In the genomic region with DNA sequence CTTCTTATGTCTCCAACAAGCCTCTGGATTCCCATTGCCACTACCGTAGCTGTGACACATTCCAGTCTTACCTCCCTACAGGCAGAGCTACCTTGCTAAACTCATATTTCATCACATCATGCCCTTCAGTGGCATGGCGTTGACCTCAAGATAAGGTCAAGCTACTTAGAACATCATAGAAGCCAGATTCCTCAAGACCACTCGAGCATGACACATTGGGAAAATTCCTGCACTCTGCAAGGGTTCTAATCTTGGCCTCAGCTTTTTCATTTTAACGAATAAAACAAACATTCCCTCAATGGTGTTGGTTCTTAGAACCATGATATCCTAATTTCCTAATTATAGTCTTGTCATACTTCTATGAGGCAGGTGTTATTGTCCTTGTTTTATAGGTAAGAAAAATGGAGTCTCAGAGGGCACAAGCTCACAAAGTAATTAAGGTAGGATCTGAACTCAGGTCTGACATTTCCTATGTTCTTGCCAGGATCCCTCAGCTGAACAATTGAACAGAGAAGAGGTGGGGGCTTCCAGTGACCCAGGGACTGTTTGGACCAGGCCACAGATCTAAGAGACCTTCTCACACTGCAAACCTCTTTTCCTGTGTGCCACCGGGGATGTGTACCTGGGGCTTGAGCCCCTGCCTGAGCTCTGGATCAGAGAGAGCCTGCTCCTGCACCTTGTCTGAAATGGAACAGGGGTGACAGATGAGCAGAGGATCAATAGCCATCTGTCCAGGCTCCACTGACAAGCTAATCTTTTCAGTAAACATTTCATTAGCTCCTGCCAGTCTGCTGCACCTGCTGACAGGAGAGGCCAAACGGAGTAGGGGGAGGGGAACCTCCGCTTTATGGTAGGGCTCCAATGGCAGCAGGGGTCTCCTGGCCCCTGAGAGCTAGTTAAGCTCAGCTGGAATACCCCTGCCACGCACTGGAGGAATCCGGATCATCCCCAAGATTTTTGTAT, we compare ENCODE assay signal across 12 cellular contexts. TPM values are rescaled to one million over a fixed set of nuclear protein-coding genes. Genes with fewer than 3 reads are reported as not detected.
DNase-seq lines count a peak whose midpoint lies in the region; ATAC-seq, FAIRE-seq and TF ChIP-seq lines count a peak whose summit lies in the region.
"Had no signal": no experiment of that assay in that cellular context is flagged by ENCODE, and none has a peak within 500 bp of the region (broad histone marks: within the 10 kb centered on the region; RNA-seq: fewer than 3 reads in every experiment).

No MANE protein-coding gene starts in this region.

- no peak overlapping the region for H2BK20ac ChIP-seq in H1 (ENCODE audit: low read length)

- H2BK12ac ChIP-seq in H1 (ENCODE audit: low read depth, low read length): no peak overlapping the region

- no peak overlapping the region for H3K9ac ChIP-seq in H1 (replicated peaks in 1 of 4; ENCODE audit: extremely low read depth in 1 of 4, low read depth in 3 of 4, low read length in 3 of 4)

- H4K8ac ChIP-seq in H1 (ENCODE audit: extremely low read depth, insufficient read depth, low read length): no peak overlapping the region

- FAIRE-seq in H1 (lab: Jason Lieb, UNC): peak; percentile 42

- no peak for TF ChIP-seq RAD21 in H1 (IDR thresholded peaks at IDR 0.05 in 1 of 2, conservative IDR thresholded peaks at IDR 0.05 in 1 of 2; ENCODE audit: low read depth in 2 of 2, low read length in 2 of 2)

- TF ChIP-seq EP300 in H1 (IDR thresholded peaks at IDR 0.05; ENCODE audit: borderline replicate concordance in 1 of 2, low read depth in 2 of 2, low read length in 2 of 2): no peak

- H3K27me3 ChIP-seq in H1 (replicated peaks in 1 of 4; ENCODE audit: control insufficient read depth in 3 of 4, extremely low read depth in 1 of 4, insufficient read depth in 3 of 4, low read length in 3 of 4) (no peaks in the 10 kb centered on the region; a peak in 1 of 7 replicates), osteoblast (ENCODE audit: insufficient read depth, low read length) (peaks cover 35% of the 10 kb centered on the region), adrenal gland (no peaks in the 10 kb centered on the region)

- peaks cover 0 to 2% of the 10 kb centered on the region in 2 donors for H3K27me3 Mint-ChIP-seq in natural killer cell treated with Interleukin-12 subunit alpha and Interleukin-12 subunit beta and Interleukin-15 and Interleukin-18, amount 100 ng/mL, for 72 hours
- peaks cover 0 to 6% of the 10 kb centered on the region in 2 donors for H3K27me3 Mint-ChIP-seq in natural killer cell (ENCODE audit: low read depth in 2 of 2)
- H3K27me3 Mint-ChIP-seq in chondrocyte (ENCODE audit: low read depth): peaks cover 22% of the 10 kb centered on the region

- H3K36me3 ChIP-seq in H1 (ENCODE audit: control insufficient read depth in 2 of 4, insufficient read depth in 4 of 4, low read length in 3 of 4): no peaks in the 10 kb centered on the region
- H3K36me3 ChIP-seq in osteoblast (ENCODE audit: insufficient read depth, low read length): no peaks in the 10 kb centered on the region
- no peaks in the 10 kb centered on the region for H3K36me3 ChIP-seq in adrenal gland (replicated peaks in 1 of 2)
- H3K36me3 ChIP-seq: left lung had no signal

- no peak overlapping the region for H2BK120ac ChIP-seq in H1 (replicated peaks; ENCODE audit: low read depth, low read length)

- H3K79me1 ChIP-seq in H1 (ENCODE audit: low read depth, low read length): no peaks in the 10 kb centered on the region

- H3K4ac ChIP-seq in H1 (replicated peaks; ENCODE audit: insufficient read length, low read depth, low read length): no peak overlapping the region

- H2AFZ ChIP-seq in H1 (ENCODE audit: low read length) (no peak overlapping the region), osteoblast (ENCODE audit: low read length) (no peak overlapping the region)

- H3K27ac ChIP-seq in H1 (ENCODE audit: low read depth, low read length) (no peak overlapping the region), osteoblast (ENCODE audit: low read depth, low read length) (no peak overlapping the region), adrenal gland (no peak overlapping the region)
- H3K27ac ChIP-seq: left lung, SK-N-MC had no signal

- no peak overlapping the region; the same call in 1 of the 2 replicates for H3K18ac ChIP-seq in H1 (ENCODE audit: extremely low read depth, low read length)

- H2BK15ac ChIP-seq in H1 (ENCODE audit: low read length): no peak overlapping the region

- 60% methylated on average over 9 of the region's 9 CpGs; no CpG with 5 or more reads in 1 of the 2 experiments for WGBS in H1 (ENCODE audit: extremely low coverage in 1 of 2, insufficient coverage in 1 of 2, insufficient read length in 1 of 2, insufficient replicate concordance in 2 of 2, low coverage in 1 of 2, low lambda C conversion rate in 2 of 2, missing lambda C conversion rate in 1 of 2), 2 experiments
- 85 to 91% (median 89%) methylated on average over 8 to 9 of the region's 9 CpGs for WGBS in adrenal gland, 4 donors

- no peak overlapping the region for H4K5ac ChIP-seq in H1 (ENCODE audit: insufficient read length, low read depth, low read length)

- H4K20me1 ChIP-seq in H1 (replicated peaks in 1 of 2; ENCODE audit: control insufficient read depth in 1 of 2, insufficient read depth in 2 of 2, low read length in 2 of 2) (no peaks in the 10 kb centered on the region), osteoblast (ENCODE audit: insufficient read depth, low read length) (no peaks in the 10 kb centered on the region)

- H3K23me2 ChIP-seq in H1 (ENCODE audit: low read depth, low read length): peaks cover 4% of the 10 kb centered on the region; the same call in 1 of the 2 replicates

- TF ChIP-seq POLR2A in H1 (IDR thresholded peaks at IDR 0.05; ENCODE audit: control extremely low read depth in 1 of 2, low read depth in 2 of 2, low read length in 2 of 2): no peak
- TF ChIP-seq POLR2A in adrenal gland (IDR thresholded peaks at IDR 0.05): no peak

- no peaks in the 10 kb centered on the region for H3K36me3 Mint-ChIP-seq in natural killer cell treated with Interleukin-12 subunit alpha and Interleukin-12 subunit beta and Interleukin-15 and Interleukin-18, amount 100 ng/mL, for 72 hours
- no peaks in the 10 kb centered on the region for H3K36me3 Mint-ChIP-seq in natural killer cell
- H3K36me3 Mint-ChIP-seq in chondrocyte (ENCODE audit: low read depth): no peaks in the 10 kb centered on the region

- POLR2A ChIA-PET in H1 (lab: Charles Lee; ENCODE audit: partially characterized antibody): interaction anchor here (0.8 kb wide), 1 partner anchor 49 kb away, joined by 5 read pairs; the partner anchor contains the start of genes ALG2 and SEC61B

- no peak overlapping the region for H2AK5ac ChIP-seq in H1 (ENCODE audit: low read depth, low read length)

- H3K4me1 Mint-ChIP-seq in natural killer cell treated with Interleukin-12 subunit alpha and Interleukin-12 subunit beta and Interleukin-15 and Interleukin-18, amount 100 ng/mL, for 72 hours (ENCODE audit: low read depth in 2 of 2): peaks cover 45 to 56% of the 10 kb centered on the region in 2 donors
- H3K4me1 Mint-ChIP-seq in natural killer cell (peaks cover 8 to 11% of the 10 kb centered on the region in 2 donors), chondrocyte (ENCODE audit: low read depth) (peaks cover 2% of the 10 kb centered on the region)

- H3K4me1 ChIP-seq in H1 (replicated peaks in 1 of 4; ENCODE audit: control insufficient read depth in 3 of 4, insufficient read depth in 4 of 4, low read length in 3 of 4) (peaks cover 9 to 29% (median 18%) of the 10 kb centered on the region in 4 experiments), osteoblast (ENCODE audit: insufficient read depth, low read length) (no peaks in the 10 kb centered on the region), adrenal gland (replicated peaks in 1 of 2) (no peaks in the 10 kb centered on the region)
- H3K4me1 ChIP-seq: left lung had no signal

- H3K4me3 Mint-ChIP-seq in natural killer cell treated with Interleukin-12 subunit alpha and Interleukin-12 subunit beta and Interleukin-15 and Interleukin-18, amount 100 ng/mL, for 72 hours: no peak overlapping the region
- H3K4me3 Mint-ChIP-seq in natural killer cell (no peak overlapping the region), chondrocyte (ENCODE audit: unreplicated experiment) (no peak overlapping the region)
- H3K4me3 Mint-ChIP-seq: activated T-cell treated with anti-CD3 and anti-CD28 coated beads, Interleukin-2, amount 50 U/mL, for 4 hours had no signal

- H3K4me2 ChIP-seq in H1 (ENCODE audit: insufficient read depth in 1 of 2, low read depth in 2 of 2, low read length in 2 of 2) (0 out of 4 replicates have a peak overlapping the region, but pooled peaks of 1 of the 2 experiments have one; percentile 4), osteoblast (ENCODE audit: insufficient read depth, low read length) (no peak overlapping the region)

- no peak overlapping the region for H3K23ac ChIP-seq in H1 (ENCODE audit: insufficient read length)

- peak overlapping the region; percentile 3 to 13 for H3K27ac Mint-ChIP-seq in natural killer cell treated with Interleukin-12 subunit alpha and Interleukin-12 subunit beta and Interleukin-15 and Interleukin-18, amount 100 ng/mL, for 72 hours
- H3K27ac Mint-ChIP-seq in natural killer cell (no peak overlapping the region), chondrocyte (ENCODE audit: unreplicated experiment) (no peak overlapping the region)

- no peak for DNase-seq in natural killer cell treated with Interleukin-12 subunit alpha and Interleukin-12 subunit beta and Interleukin-15 and Interleukin-18, amount 100 ng/mL, for 72 hours (ENCODE audit: low spot score)
- DNase-seq in natural killer cell: no peak
- peak; percentile 74 for DNase-seq in NCI-H345 (lab: John Stamatoyannopoulos, UW)
- no peak for DNase-seq in H1 (ENCODE audit: low read depth in 1 of 2, low spot score in 2 of 2)
- no peak for DNase-seq in pons (ENCODE audit: low spot score)
- DNase-seq in chondrocyte (ENCODE audit: low spot score): no peak
- no peak for DNase-seq in osteoblast (ENCODE audit: insufficient read length, low spot score, missing footprints)
- DNase-seq in adrenal gland: no peak
- DNase-seq: activated T-cell treated with anti-CD3 and anti-CD28 coated beads, Interleukin-2, amount 50 U/mL, for 4 hours; effector memory CD4-positive, alpha-beta T cell; left lung had no signal

- H4K91ac ChIP-seq in H1 (replicated peaks; ENCODE audit: insufficient read length, low read length): no peak overlapping the region

- H3K14ac ChIP-seq in H1 (ENCODE audit: insufficient read length): no peak overlapping the region

- no peak for ATAC-seq in natural killer cell treated with Interleukin-12 subunit alpha and Interleukin-12 subunit beta and Interleukin-15 and Interleukin-18, amount 100 ng/mL, for 72 hours
- ATAC-seq in natural killer cell: no peak
- ATAC-seq: activated T-cell treated with anti-CD3 and anti-CD28 coated beads, Interleukin-2, amount 50 U/mL, for 4 hours; left lung had no signal

- H3K79me2 ChIP-seq in H1 (ENCODE audit: control insufficient read depth in 1 of 2, insufficient read depth in 2 of 2, low read length in 2 of 2) (no peaks in the 10 kb centered on the region), osteoblast (ENCODE audit: insufficient read depth, low read length) (no peaks in the 10 kb centered on the region)

- H3K56ac ChIP-seq in H1 (replicated peaks; ENCODE audit: insufficient read length, low read depth, low read length): no peak overlapping the region

- H3K9me3 ChIP-seq in H1 (ENCODE audit: insufficient read depth in 2 of 2, low read depth in 1 of 2, low read length in 1 of 2): no peaks in the 10 kb centered on the region
- H3K9me3 ChIP-seq in osteoblast (ENCODE audit: low read depth, low read length): no peaks in the 10 kb centered on the region
- H3K9me3 ChIP-seq in adrenal gland (replicated peaks in 1 of 3): no peaks in the 10 kb centered on the region
- H3K9me3 ChIP-seq: left lung had no signal

- no peak overlapping the region for H3K4me3 ChIP-seq in H1 (ENCODE audit: extremely low read depth in 1 of 4, insufficient read depth in 2 of 4, low read depth in 3 of 4, low read length in 4 of 4)
- no peak overlapping the region for H3K4me3 ChIP-seq in osteoblast (ENCODE audit: insufficient read depth, low read length)
- no peak overlapping the region for H3K4me3 ChIP-seq in adrenal gland
- H3K4me3 ChIP-seq: left lung, SK-N-MC had no signal

- no peaks in the 10 kb centered on the region for H3K9me3 Mint-ChIP-seq in natural killer cell treated with Interleukin-12 subunit alpha and Interleukin-12 subunit beta and Interleukin-15 and Interleukin-18, amount 100 ng/mL, for 72 hours
- H3K9me3 Mint-ChIP-seq in natural killer cell (no peaks in the 10 kb centered on the region), chondrocyte (ENCODE audit: low read depth) (no peaks in the 10 kb centered on the region)
- H3K9me3 Mint-ChIP-seq: activated T-cell treated with anti-CD3 and anti-CD28 coated beads, Interleukin-2, amount 50 U/mL, for 4 hours had no signal

- CTCF ChIA-PET in H1 (lab: Charles Lee; ENCODE audit: partially characterized antibody): interaction anchor here (0.6 to 5.3 kb wide), 11 partner anchors 9 to 1291 kb away, joined by 3 to 41 read pairs (median 3); no protein-coding TSS in a partner anchor

- intact Hi-C loops in natural killer cell (cut with micrococcal nuclease): no loop called here
- intact Hi-C loops in adrenal gland (cut with DNase I): loop anchor here in 1 of 2 donors (10.0 kb wide), 1 partner anchor 1422 kb away; no protein-coding TSS in a partner anchor

- TF ChIP-seq CTCF in natural killer cell (IDR thresholded peaks at IDR 0.05) (no peak), H1 (IDR thresholded peaks at IDR 0.05; ENCODE audit: control extremely low read depth in 1 of 3, insufficient read depth in 1 of 3, low read depth in 1 of 3, low read length in 3 of 3) (no peak), chondrocyte (IDR thresholded peaks at IDR 0.05) (no peak), osteoblast (IDR thresholded peaks at IDR 0.05; ENCODE audit: extremely low read depth, low read depth, low read length) (no peak), adrenal gland (IDR thresholded peaks at IDR 0.05) (no peak)

- H2BK5ac ChIP-seq in H1 (ENCODE audit: low read depth, low read length): no peak overlapping the region

RNA-seq across cellular contexts. Expression of gene ALG2, which starts 49.3 kb away (rescaled TPM):
- total RNA-seq in natural killer cell treated with Interleukin-12 subunit alpha and Interleukin-12 subunit beta and Interleukin-15 and Interleukin-18, amount 100 ng/mL, for 72 hours: 10 to 100 TPM; 56.9 to 62.2 TPM
- total RNA-seq in natural killer cell (10 to 100 TPM; 17.3 to 23.2 (median 20.7) TPM), chondrocyte (32.2 to 34.3 TPM (median 33.9 TPM) in 3 replicates), osteoblast (45.1 and 51.8 TPM in 2 replicates), adrenal gland (10 to 100 TPM; 44.9 to 95.8 (median 60.8) TPM)
- 27.8 and 30.7 TPM in 2 replicates for total RNA-seq in H1 (2021; fragmentation: NEBNext Ultra II Directional; extraction: Animal tissue kit (Norgen Biotek cat#: 25700))
- polyA plus RNA-seq in H1 (2011; rRNA removed) (26.7 and 27.1 TPM in 2 replicates), adrenal gland (100 to 1,000 TPM in 1 of 3 donors, 10 to 100 TPM in 2; 19.2 to 144 (median 28.2) TPM)
- polyA plus RNA-seq in H1 (2011; cell fraction: cytosol; rRNA removed): 27.7 TPM
- 17.0 TPM for polyA plus RNA-seq in H1 (2011; cell fraction: nucleus; rRNA removed)
- 19.3 to 23.1 TPM (median 21.7 TPM) in 4 replicates for polyA plus RNA-seq in H1 (2012, experiment 1 of 2)
- polyA plus RNA-seq in H1 (2012, experiment 2 of 2): 13.0 TPM
- polyA plus RNA-seq in H1 (2013, experiment 1 of 2): 41.1 TPM
- 52.8 TPM for polyA plus RNA-seq in H1 (2013, experiment 2 of 2)
- polyA minus RNA-seq in H1 (2011; rRNA and poly(A)+ RNA removed): 25.5 and 30.1 TPM in 2 replicates
- 14.7 TPM for polyA minus RNA-seq in H1 (2011; cell fraction: cytosol; rRNA and poly(A)+ RNA removed)
- polyA minus RNA-seq in H1 (2011; cell fraction: nucleus; rRNA and poly(A)+ RNA removed): 22.0 TPM

RNA-seq across cellular contexts. Expression of gene SEC61B, which starts 49.7 kb away (rescaled TPM):
- total RNA-seq in natural killer cell treated with Interleukin-12 subunit alpha and Interleukin-12 subunit beta and Interleukin-15 and Interleukin-18, amount 100 ng/mL, for 72 hours: 100 to 1,000 TPM; 176 to 255 TPM
- 10 to 100 TPM; 78.9 to 95.1 (median 93.8) TPM for total RNA-seq in natural killer cell
- total RNA-seq in H1 (2021; fragmentation: NEBNext Ultra II Directional; extraction: Animal tissue kit (Norgen Biotek cat#: 25700)): 155 and 163 TPM in 2 replicates
- polyA plus RNA-seq in H1 (2011; rRNA removed): 315 and 379 TPM in 2 replicates
- polyA plus RNA-seq in H1 (2011; cell fraction: cytosol; rRNA removed): 222 TPM
- 109 TPM for polyA plus RNA-seq in H1 (2011; cell fraction: nucleus; rRNA removed)
- 179 to 259 TPM (median 234 TPM) in 4 replicates for polyA plus RNA-seq in H1 (2012, experiment 1 of 2)
- polyA plus RNA-seq in H1 (2012, experiment 2 of 2): 527 TPM
- 451 TPM for polyA plus RNA-seq in H1 (2013, experiment 1 of 2)
- 470 TPM for polyA plus RNA-seq in H1 (2013, experiment 2 of 2)
- polyA minus RNA-seq in H1 (2011; rRNA and poly(A)+ RNA removed): 37.0 and 38.5 TPM in 2 replicates
- 32.5 TPM for polyA minus RNA-seq in H1 (2011; cell fraction: cytosol; rRNA and poly(A)+ RNA removed)
- 37.5 TPM for polyA minus RNA-seq in H1 (2011; cell fraction: nucleus; rRNA and poly(A)+ RNA removed)
- 167 to 218 TPM (median 181 TPM) in 3 replicates for total RNA-seq in chondrocyte
- total RNA-seq in osteoblast: 73.1 and 84.0 TPM in 2 replicates
- total RNA-seq in adrenal gland: 100 to 1,000 TPM in 6 of 8 donors, 10 to 100 TPM in 2; 33.2 to 296 (median 137) TPM
- polyA plus RNA-seq in adrenal gland: 100 to 1,000 TPM; 206 to 371 (median 254) TPM

Comparison
In these comparisons a context has a peak if more than half of its experiments do, and no peak if none do; other contexts are left out.
1. H3K27ac Mint-ChIP-seq: peak in natural killer cell treated with Interleukin-12 subunit alpha and Interleukin-12 subunit beta and Interleukin-15 and Interleukin-18, amount 100 ng/mL, for 72 hours (2 of 2); none in natural killer cell (0 of 2) and chondrocyte (single experiment).